8 cellular contexts compared by ENCODE assay signal in genomic region chr5:95730011-95730700, GRCh38. TPM values are rescaled to one million over a fixed set of nuclear protein-coding genes. Genes with fewer than 3 reads are reported as not detected.
DNase-seq lines count a peak whose midpoint lies in the region; ATAC-seq, FAIRE-seq and TF ChIP-seq lines count a peak whose summit lies in the region.

No MANE protein-coding gene starts in this region.

- peak overlapping the region; percentile 43 for H3K27ac ChIP-seq in KOPT-K1 (ENCODE audit: low read depth, low read length, poor library complexity, severe bottlenecking)

- H3K9me3 ChIP-seq in KOPT-K1 (ENCODE audit: insufficient read depth, low read length, poor library complexity, severe bottlenecking) = no peaks in the 10 kb centered on the region

- TF ChIP-seq CTCF in BJ (IDR thresholded peaks at IDR 0.05; ENCODE audit: insufficient read depth, low read depth, low read length) = no peak

- peaks cover 19% of the 10 kb centered on the region for H3K4me1 Mint-ChIP-seq in central memory CD8-positive, alpha-beta T cell
- peaks cover 15 to 16% (median 16%) of the 10 kb centered on the region in 3 donors for H3K4me1 Mint-ChIP-seq in naive B cell

- H3K9me3 Mint-ChIP-seq in central memory CD8-positive, alpha-beta T cell = no peaks in the 10 kb centered on the region
- no peaks in the 10 kb centered on the region for H3K9me3 Mint-ChIP-seq in naive B cell

- H3K36me3 ChIP-seq in BJ (ENCODE audit: control insufficient read depth, insufficient read depth, low read length) (no peaks in the 10 kb centered on the region), KOPT-K1 (ENCODE audit: insufficient read depth, low read length) (no peaks in the 10 kb centered on the region)

- TF ChIP-seq POLR2A in GM12891 (IDR thresholded peaks at IDR 0.05; ENCODE audit: low read depth, low read length) = no peak

- H3K4me3 ChIP-seq in BJ (ENCODE audit: low read depth, low read length) = peak overlapping the region; percentile 100

- ATAC-seq in central memory CD8-positive, alpha-beta T cell (replicated peaks; ENCODE audit: extremely low read depth, poor library complexity, severe bottlenecking) = no peak
- no peak for ATAC-seq in naive B cell (ENCODE audit: low read depth in 2 of 2)

- POLR2A ChIA-PET in BJ (lab: Charles Lee) = interaction anchor here (0.6 to 0.9 kb wide), 3 partner anchors 30 to 175 kb away, joined by 3 to 10 read pairs (median 3); partner anchors contain the start of genes ARSK and SKIC3

- H3K27me3 ChIP-seq in BJ (ENCODE audit: control insufficient read depth, insufficient read depth, low read length) = no peaks in the 10 kb centered on the region

- DNase-seq in BJ (ENCODE audit: low read depth) = no peak
- DNase-seq in central memory CD8-positive, alpha-beta T cell (ENCODE audit: low spot score in 2 of 2) = no peak
- no peak for DNase-seq in naive B cell
- no peak for DNase-seq in NCI-H2227 (lab: John Stamatoyannopoulos, UW; ENCODE audit: unreplicated experiment)
- DNase-seq in GM12891 (ENCODE audit: insufficient read length, low spot score) = no peak
- no peak for DNase-seq in inferior parietal cortex (ENCODE audit: extremely low spot score)
- DNase-seq in activated CD4-positive, alpha-beta T cell treated with anti-CD3 and anti-CD28 coated beads for 1 hour = no peak

- CTCF ChIA-PET in BJ (lab: Yijun Ruan, JAX) = interaction anchor here (0.7 to 7.0 kb wide), 5 partner anchors 18 to 117 kb away, joined by 3 to 54 read pairs (median 4); no protein-coding TSS in a partner anchor

- peaks cover 56% of the 10 kb centered on the region for H3K27me3 Mint-ChIP-seq in central memory CD8-positive, alpha-beta T cell
- H3K27me3 Mint-ChIP-seq in naive B cell = peaks cover 13 to 29% (median 27%) of the 10 kb centered on the region in 3 donors

- H3K4me3 Mint-ChIP-seq in central memory CD8-positive, alpha-beta T cell = peak overlapping the region; percentile 81
- peak overlapping the region; percentile 86 to 94 (median 90) for H3K4me3 Mint-ChIP-seq in naive B cell

- H3K27ac Mint-ChIP-seq in central memory CD8-positive, alpha-beta T cell (ENCODE audit: low read depth) = no peak overlapping the region
- H3K27ac Mint-ChIP-seq in naive B cell = peak overlapping the region in 1 of 6 donors; percentile 47

- no peak for FAIRE-seq in GM12891 (lab: Jason Lieb, UNC)

- H3K36me3 Mint-ChIP-seq in central memory CD8-positive, alpha-beta T cell (ENCODE audit: insufficient read depth) = peaks cover 3% of the 10 kb centered on the region
- H3K36me3 Mint-ChIP-seq in naive B cell = no peaks in the 10 kb centered on the region

TF ChIP-seq in GM12891, 5 proteins besides CTCF, POLR2A, EP300 and RAD21:
- TF ChIP-seq PAX5 (IDR thresholded peaks at IDR 0.05; ENCODE audit: insufficient read depth, low read length, severe bottlenecking) = no peak
- no peak for TF ChIP-seq TAF1 (IDR thresholded peaks at IDR 0.05; ENCODE audit: low read depth, low read length)
- no peak for TF ChIP-seq POLR2AphosphoS5 (IDR thresholded peaks at IDR 0.05; ENCODE audit: low read depth, low read length)

RNA-seq across cellular contexts. Expression of gene RHOBTB3, which starts 1.0 kb away (rescaled TPM):
- polyA plus RNA-seq in BJ (2011; rRNA removed) = 288 and 320 TPM in 2 replicates
- 406 and 551 TPM in 2 replicates for polyA minus RNA-seq in BJ (2011; rRNA and poly(A)+ RNA removed)
- polyA plus RNA-seq in naive B cell (ENCODE audit: low read depth in 6 of 6) = 1 to 10 TPM in 3 of 6 donors, not detected in 3; 1.5 to 2.1 (median 1.7) TPM
- polyA plus RNA-seq in GM12891 (2012; ENCODE audit: low read depth, missing spikeins) = 6.8 TPM

RNA-seq across cellular contexts. Expression of gene SPATA9, which starts 47.4 kb away (rescaled TPM):
- 0.53 and 1.0 TPM in 2 replicates for polyA plus RNA-seq in BJ (2011; rRNA removed)
- polyA minus RNA-seq in BJ (2011; rRNA and poly(A)+ RNA removed) = not detected in 2 replicates
- polyA plus RNA-seq in naive B cell (ENCODE audit: low read depth in 6 of 6) = not detected
- 0.69 TPM for polyA plus RNA-seq in GM12891 (2012; ENCODE audit: low read depth, missing spikeins)

Comparison
In these comparisons a context has a peak if more than half of its experiments do, and no peak if none do; other contexts are left out.
1. RNA of gene RHOBTB3, which starts 1.0 kb away (polyA plus RNA-seq): 288 to 320 TPM in BJ; 1.5 to 2.1 TPM in naive B cell; every median in the first group is over 10 times any median in the second.